8 cellular contexts compared by ENCODE assay signal in genomic region chr3:121834734-121835709, GRCh38. TPM values are rescaled to one million over a fixed set of nuclear protein-coding genes. Genes with fewer than 3 reads are reported as not detected.
DNase-seq lines count a peak whose midpoint lies in the region; ATAC-seq and TF ChIP-seq lines count a peak whose summit lies in the region.

EAF2 (plus strand) TSS chr3:121835209; CDS start chr3:121835286, 77 bp downstream.
IQCB1 (minus strand) TSS chr3:121835060; CDS start chr3:121828960, 6,100 bp downstream.

- CTCF ChIA-PET in RWPE1 (lab: Yijun Ruan, JAX): interaction anchor here (0.7 kb wide), 2 partner anchors 159 to 743 kb away, joined by 3 read pairs; no protein-coding TSS in a partner anchor

- no peaks in the 10 kb centered on the region for H3K9me3 Mint-ChIP-seq in activated T-helper 17 cell treated with anti-CD3 and anti-CD28 coated beads, Interleukin-2, amount 50 U/mL, for 72 hours
- no peaks in the 10 kb centered on the region for H3K9me3 Mint-ChIP-seq in natural killer cell

- no peaks in the 10 kb centered on the region for H3K27me3 Mint-ChIP-seq in activated T-helper 17 cell treated with anti-CD3 and anti-CD28 coated beads, Interleukin-2, amount 50 U/mL, for 72 hours
- peaks cover 0 to 9% of the 10 kb centered on the region in 2 donors for H3K27me3 Mint-ChIP-seq in natural killer cell (ENCODE audit: low read depth in 2 of 2)

- peak within 1 kb of the TSS; percentile 61 for H3K27ac ChIP-seq in RWPE1

- H3K4me3 ChIP-seq in LNCaP clone FGC (ENCODE audit: low read depth, low read length): peak within 1 kb of the TSS; percentile 77

- POLR2A ChIA-PET in RWPE1 (lab: Yijun Ruan, JAX; ENCODE audit: low non-redundant PET): interaction anchor here (0.7 kb wide), 1 partner anchor 15 kb away, joined by 3 read pairs; no protein-coding TSS in a partner anchor

- intact Hi-C loops in natural killer cell (cut with micrococcal nuclease): loop anchor here (1.0 to 10.0 kb wide), 5 partner anchors 86 to 1740 kb away; partner anchors contain the start of genes GOLGB1, GSK3B, GTF2E1 and HSPBAP1

- peak; percentile 98 for ATAC-seq in activated T-helper 17 cell treated with anti-CD3 and anti-CD28 coated beads, Interleukin-2, amount 50 U/mL, for 72 hours (replicated peaks)
- ATAC-seq in natural killer cell: peak; percentile 97 to 100 (median 98)

- H3K4me3 Mint-ChIP-seq in activated T-helper 17 cell treated with anti-CD3 and anti-CD28 coated beads, Interleukin-2, amount 50 U/mL, for 72 hours: peak within 1 kb of the TSS; percentile 93
- H3K4me3 Mint-ChIP-seq in natural killer cell: peak within 1 kb of the TSS; percentile 98

- H3K36me3 Mint-ChIP-seq in activated T-helper 17 cell treated with anti-CD3 and anti-CD28 coated beads, Interleukin-2, amount 50 U/mL, for 72 hours (ENCODE audit: low read depth): peaks cover 48% of the 10 kb centered on the region
- H3K36me3 Mint-ChIP-seq in natural killer cell: no peaks in the 10 kb centered on the region

- DNase-seq in EH (ENCODE audit: low read depth) (peak; percentile 93), GOT3 (lab: John Stamatoyannopoulos, UW) (peak; percentile 73), LNCaP clone FGC (ENCODE audit: low read depth) (peak; percentile 94), RWPE1 (ENCODE audit: low spot score) (peak; percentile 100), fibroblast of peridontal ligament (ENCODE audit: extremely low read depth) (peak; percentile 92), natural killer cell (peak; percentile 95)
- peak; percentile 91 for DNase-seq in stimulated activated naive CD4-positive, alpha-beta T cell treated with Interleukin-2 at 50 U/mL for 16 hours (lab: John Stamatoyannopoulos, UW)

- peak within 1 kb of the TSS; percentile 92 for H3K27ac Mint-ChIP-seq in activated T-helper 17 cell treated with anti-CD3 and anti-CD28 coated beads, Interleukin-2, amount 50 U/mL, for 72 hours
- peak within 1 kb of the TSS; percentile 92 to 97 for H3K27ac Mint-ChIP-seq in natural killer cell

- peaks cover 12% of the 10 kb centered on the region for H3K4me1 Mint-ChIP-seq in activated T-helper 17 cell treated with anti-CD3 and anti-CD28 coated beads, Interleukin-2, amount 50 U/mL, for 72 hours
- H3K4me1 Mint-ChIP-seq in natural killer cell: peaks cover 48 to 50% of the 10 kb centered on the region in 2 donors

- no peak for TF ChIP-seq CTCF in LNCaP clone FGC (IDR thresholded peaks at IDR 0.05; ENCODE audit: control insufficient read depth, extremely low read depth, insufficient read depth)
- TF ChIP-seq CTCF in RWPE1 (conservative IDR thresholded peaks at IDR 0.05; ENCODE audit: low read depth): no peak
- TF ChIP-seq CTCF in natural killer cell (IDR thresholded peaks at IDR 0.05): no peak

RNA-seq across cellular contexts. Expression of gene EAF2, which starts in this region (rescaled TPM):
- 10 to 100 TPM; 20.8 to 33.0 TPM for total RNA-seq in activated T-helper 17 cell treated with anti-CD3 and anti-CD28 coated beads, Interleukin-2, amount 50 U/mL, for 72 hours
- 1 to 10 TPM; 5.1 to 7.4 (median 5.4) TPM for total RNA-seq in natural killer cell

RNA-seq across cellular contexts. Expression of gene IQCB1, which starts in this region (rescaled TPM):
- total RNA-seq in activated T-helper 17 cell treated with anti-CD3 and anti-CD28 coated beads, Interleukin-2, amount 50 U/mL, for 72 hours: 10 to 100 TPM; 41.7 to 47.5 TPM
- total RNA-seq in natural killer cell: 10 to 100 TPM; 42.6 to 44.3 (median 42.6) TPM

Comparison
In these comparisons a context has a peak if more than half of its experiments do, and no peak if none do; other contexts are left out.
1. Peak in every context shown above with its lines: DNase-seq, ATAC-seq, H3K4me3 ChIP-seq and H3K27ac ChIP-seq.